ENCODE assay signal across 24 cellular contexts in the genomic region with DNA sequence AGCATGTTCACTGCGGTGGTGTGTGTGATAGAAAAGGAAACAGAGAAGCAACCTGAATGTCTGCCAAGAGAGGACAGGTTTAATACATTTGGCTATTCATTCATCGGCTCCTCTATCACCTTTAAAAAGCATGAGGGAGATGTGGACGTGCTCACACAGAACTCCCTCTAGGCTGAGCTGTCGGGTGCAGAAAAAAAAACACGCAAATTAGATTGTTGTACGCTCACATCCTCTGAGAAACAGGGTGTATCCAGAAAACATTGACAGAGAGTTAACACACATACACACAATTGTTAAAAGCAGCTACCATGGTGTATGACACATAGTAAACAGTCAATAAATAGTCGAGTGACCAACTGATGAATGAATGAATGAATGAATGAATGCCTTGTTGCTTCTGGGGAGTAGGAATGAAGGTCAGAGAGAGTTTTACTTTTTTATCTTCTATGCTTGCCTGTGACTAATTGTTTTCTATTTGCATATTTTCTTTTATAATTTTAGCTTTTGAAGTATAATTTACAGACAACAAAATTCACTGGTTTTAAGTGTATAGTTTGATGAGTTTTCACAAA. TPM values are rescaled to one million over a fixed set of nuclear protein-coding genes. Genes with fewer than 3 reads are reported as not detected.
A peak's percentile ranks its signal among the peaks of the same experiment; 100 is the strongest.
DNase-seq lines count a peak whose midpoint lies in the region; ATAC-seq, FAIRE-seq and TF ChIP-seq lines count a peak whose summit lies in the region.
"Had no signal": no experiment of that assay in that cellular context is flagged by ENCODE, and none has a peak within 500 bp of the region (broad histone marks: within the 10 kb centered on the region; RNA-seq: fewer than 3 reads in every experiment).

No MANE protein-coding gene starts in this region.

- H3K4me1 Mint-ChIP-seq in activated CD4-positive, alpha-beta memory T cell treated with anti-CD3 and anti-CD28 coated beads, Interleukin-2, amount 10 ng/mL, durations not matched to agents 7 days and 5 days = no peaks in the 10 kb centered on the region
- H3K4me1 Mint-ChIP-seq: T-cell had no signal

- TF ChIP-seq CTCF in HepG2 (CRISPR knock-in tag; IDR thresholded peaks at IDR 0.05) = no peak
- TF ChIP-seq CTCF in right lobe of liver (IDR thresholded peaks at IDR 0.05) = no peak
- TF ChIP-seq CTCF in WERI-Rb-1 (IDR thresholded peaks at IDR 0.05; ENCODE audit: low read depth, low read length) = no peak
- TF ChIP-seq CTCF in prostate gland (IDR thresholded peaks at IDR 0.05) = no peak
- no peak for TF ChIP-seq CTCF in OCI-LY7 (conservative IDR thresholded peaks at IDR 0.05; ENCODE audit: low read length)

- no peak for FAIRE-seq in HepG2 (lab: Jason Lieb, UNC)
- FAIRE-seq: A549, H54, RCC 7860 had no signal

- H2AFZ ChIP-seq in HepG2 (ENCODE audit: low read length) (no peak overlapping the region), OCI-LY7 (ENCODE audit: low read length) (no peak overlapping the region)

- H3K4me2 ChIP-seq in HepG2 (ENCODE audit: low read depth, low read length) (no peak overlapping the region), OCI-LY7 (ENCODE audit: low read length) (no peak overlapping the region)
- H3K4me2 ChIP-seq: A549; BLaER1 treated with 17β-estradiol and CSF1 and Interleukin-3, amounts not matched to agents 10 nM and 100 nM had no signal

- H3K36me3 ChIP-seq in HepG2 (replicated peaks in 1 of 2; ENCODE audit: control insufficient read depth in 1 of 2, insufficient read depth in 2 of 2, low read length in 2 of 2) = no peaks in the 10 kb centered on the region
- H3K36me3 ChIP-seq in right lobe of liver = no peaks in the 10 kb centered on the region
- no peaks in the 10 kb centered on the region for H3K36me3 ChIP-seq in WERI-Rb-1
- H3K36me3 ChIP-seq in prostate gland = no peaks in the 10 kb centered on the region
- no peaks in the 10 kb centered on the region for H3K36me3 ChIP-seq in OCI-LY7 (ENCODE audit: insufficient read depth, low read length)
- H3K36me3 ChIP-seq: BLaER1 treated with 17β-estradiol and CSF1 and Interleukin-3, amounts not matched to agents 10 nM and 100 nM had no signal

- H3K79me2 ChIP-seq in HepG2 (ENCODE audit: insufficient read depth, low read length) (no peaks in the 10 kb centered on the region), OCI-LY7 (ENCODE audit: insufficient read depth, low read depth, low read length) (no peaks in the 10 kb centered on the region)

- H3K27me3 Mint-ChIP-seq in activated CD4-positive, alpha-beta memory T cell treated with anti-CD3 and anti-CD28 coated beads, Interleukin-2, amount 10 ng/mL, durations not matched to agents 7 days and 5 days = peaks cover 14% of the 10 kb centered on the region

- H3K4me3 Mint-ChIP-seq in activated CD4-positive, alpha-beta memory T cell treated with anti-CD3 and anti-CD28 coated beads, Interleukin-2, amount 10 ng/mL, durations not matched to agents 7 days and 5 days = no peak overlapping the region
- H3K4me3 Mint-ChIP-seq: CD4-positive, alpha-beta T cell; T-cell had no signal

- H3K4me3 ChIP-seq in HepG2 (replicated peaks in 1 of 3; ENCODE audit: insufficient read depth in 1 of 3, low read depth in 2 of 3, low read length in 3 of 3) (no peak overlapping the region), right lobe of liver (no peak overlapping the region), WERI-Rb-1 (ENCODE audit: low read depth, low read length) (no peak overlapping the region), prostate gland (no peak overlapping the region), OCI-LY7 (ENCODE audit: low read depth, low read length, poor library complexity, severe bottlenecking) (no peak overlapping the region)
- H3K4me3 ChIP-seq: A549; BLaER1 treated with 17β-estradiol and CSF1 and Interleukin-3, amounts not matched to agents 10 nM and 100 nM had no signal

- POLR2A ChIA-PET in HepG2 (lab: Yijun Ruan, JAX) = interaction anchor here (1.4 kb wide), 1 partner anchor 13 kb away, joined by 3 read pairs; no protein-coding TSS in a partner anchor
- POLR2A ChIA-PET in activated CD4-positive, alpha-beta memory T cell treated with anti-CD3 and anti-CD28 coated beads, Interleukin-2, amount 10 ng/mL, durations not matched to agents 7 days and 5 days (lab: Charles Lee) = no interaction called here
- POLR2A ChIA-PET in OCI-LY7 (lab: Charles Lee) = no interaction called here

- H3K4me1 ChIP-seq in HepG2 (ENCODE audit: insufficient read depth, low read length) (peaks cover 25% of the 10 kb centered on the region), right lobe of liver (no peaks in the 10 kb centered on the region), prostate gland (replicated peaks) (peaks cover 2% of the 10 kb centered on the region), OCI-LY7 (ENCODE audit: insufficient read depth, low read length, poor library complexity, severe bottlenecking) (no peaks in the 10 kb centered on the region)

- BruUV-seq in HepG2 (replicated peaks; lab: Mats Ljungman, UMichigan) (no TSS peak), OCI-LY7 (replicated peaks; lab: Mats Ljungman, UMichigan) (no TSS peak)

- H3K36me3 Mint-ChIP-seq in activated CD4-positive, alpha-beta memory T cell treated with anti-CD3 and anti-CD28 coated beads, Interleukin-2, amount 10 ng/mL, durations not matched to agents 7 days and 5 days (ENCODE audit: low read depth) = no peaks in the 10 kb centered on the region
- H3K36me3 Mint-ChIP-seq: T-cell had no signal

- no peak overlapping the region for H3K9ac ChIP-seq in HepG2 (ENCODE audit: insufficient read depth, low read depth, low read length)
- H3K9ac ChIP-seq: BLaER1 treated with 17β-estradiol and CSF1 and Interleukin-3, amounts not matched to agents 10 nM and 100 nM had no signal

- H3K27me3 ChIP-seq in HepG2 (ENCODE audit: control insufficient read depth in 1 of 2, insufficient read depth in 2 of 2, low read length in 2 of 2) (peaks cover 0 to 8% of the 10 kb centered on the region in 2 experiments; a peak in 1 of 5 replicates), right lobe of liver (no peaks in the 10 kb centered on the region), WERI-Rb-1 (ENCODE audit: insufficient read depth, low read depth, severe bottlenecking) (no peaks in the 10 kb centered on the region), prostate gland (replicated peaks; ENCODE audit: insufficient read depth) (no peaks in the 10 kb centered on the region)
- H3K27me3 ChIP-seq: BLaER1 treated with 17β-estradiol and CSF1 and Interleukin-3, amounts not matched to agents 10 nM and 100 nM had no signal

- no peak for TF ChIP-seq RAD21 in HepG2 (CRISPR knock-in tag; IDR thresholded peaks at IDR 0.05)

- CTCF ChIA-PET in HepG2 (lab: Yijun Ruan, JAX; ENCODE audit: low intra/inter-chr PET ratio, low total read pairs) (no interaction called here), OCI-LY7 (lab: Charles Lee; ENCODE audit: unreplicated experiment) (no interaction called here)
- CTCF ChIA-PET in activated CD4-positive, alpha-beta memory T cell treated with anti-CD3 and anti-CD28 coated beads, Interleukin-2, amount 10 ng/mL, durations not matched to agents 7 days and 5 days (lab: Charles Lee) = no interaction called here

- H3K9me3 Mint-ChIP-seq in activated CD4-positive, alpha-beta memory T cell treated with anti-CD3 and anti-CD28 coated beads, Interleukin-2, amount 10 ng/mL, durations not matched to agents 7 days and 5 days = no peaks in the 10 kb centered on the region
- H3K9me3 Mint-ChIP-seq: T-cell had no signal

- DNase-seq in HepG2 (ENCODE audit: low spot score) = no peak
- no peak for DNase-seq in right lobe of liver
- DNase-seq in WERI-Rb-1 = no peak
- peak; percentile 33 for DNase-seq in prostate gland (ENCODE audit: low spot score)
- no peak for DNase-seq in activated CD4-positive, alpha-beta memory T cell treated with anti-CD3 and anti-CD28 coated beads, Interleukin-2, amount 10 ng/mL, durations not matched to agents 7 days and 5 days
- DNase-seq in OCI-LY7 (ENCODE audit: low spot score) = no peak
- DNase-seq: AML-193; CD4-positive, alpha-beta T cell; DMS79 treated with DMSO at 0.1 percent for 48 hours; GF-D8; KBM-7; NCI-H1105 treated with DMSO at 0.1 percent for 48 hours; NCI-H146; NCI-H2029; NCI-H2227 treated with DMSO at 0.1 percent for 48 hours; NCI-H526 treated with DMSO at 0.1 percent for 48 hours; OCI-M1; T-cell had no signal

- H3K27ac ChIP-seq in HepG2 (ENCODE audit: extremely low read length, insufficient read depth, low read length) (no peak overlapping the region), right lobe of liver (no peak overlapping the region), WERI-Rb-1 (peak overlapping the region; percentile 88), prostate gland (no peak overlapping the region), OCI-LY7 (ENCODE audit: low read depth, low read length, poor library complexity, severe bottlenecking) (no peak overlapping the region)
- H3K27ac ChIP-seq: A549; BLaER1 treated with 17β-estradiol and CSF1 and Interleukin-3, amounts not matched to agents 10 nM and 100 nM had no signal

- ATAC-seq in HepG2 (no peak), right lobe of liver (no peak), esophagus mucosa (peak; percentile 60), GM18907 (IDR thresholded peaks at IDR 0.05; ENCODE audit: unreplicated experiment) (no peak)
- ATAC-seq: A549, T-cell had no signal

- no peak for TF ChIP-seq EP300 in HepG2 (IDR thresholded peaks at IDR 0.05; ENCODE audit: low read depth in 2 of 2, low read length in 2 of 2)
- TF ChIP-seq EP300 in HepG2 (CRISPR knock-in tag; IDR thresholded peaks at IDR 0.05; ENCODE audit: borderline replicate concordance) = no peak

- in situ Hi-C loops in HepG2 (cut with HindIII; ENCODE audit: extremely low pct_ligation_motif_present, low pct_unique_long_range_greater_than_20kb) = no loop called here

- TF ChIP-seq POLR2A in HepG2 (IDR thresholded peaks at IDR 0.05; ENCODE audit: insufficient read depth in 1 of 2, low read depth in 2 of 2, low read length in 2 of 2) = no peak
- TF ChIP-seq POLR2A in right lobe of liver (IDR thresholded peaks at IDR 0.05) = no peak
- no peak for TF ChIP-seq POLR2A in prostate gland (IDR thresholded peaks at IDR 0.05)

- no peak overlapping the region for H3K27ac Mint-ChIP-seq in activated CD4-positive, alpha-beta memory T cell treated with anti-CD3 and anti-CD28 coated beads, Interleukin-2, amount 10 ng/mL, durations not matched to agents 7 days and 5 days
- H3K27ac Mint-ChIP-seq: CD4-positive, alpha-beta T cell; T-cell had no signal

- H4K20me1 ChIP-seq in HepG2 (ENCODE audit: insufficient read depth, low read length) (no peaks in the 10 kb centered on the region), OCI-LY7 (ENCODE audit: insufficient read depth, low read length) (no peaks in the 10 kb centered on the region)
- H4K20me1 ChIP-seq: BLaER1 treated with 17β-estradiol and CSF1 and Interleukin-3, amounts not matched to agents 10 nM and 100 nM had no signal

- WGBS in HepG2 (ENCODE audit: low lambda C conversion rate) = 11% methylated on average over 7 of the region's 7 CpGs
- 66% methylated on average over 7 of the region's 7 CpGs for WGBS in right lobe of liver (ENCODE audit: insufficient coverage, low coverage, low lambda C conversion rate, missing lambda C conversion rate)
- WGBS in prostate gland = 24% methylated on average over 7 of the region's 7 CpGs

- no peaks in the 10 kb centered on the region for H3K9me2 ChIP-seq in OCI-LY7 (ENCODE audit: insufficient read depth, low read length)

- intact Hi-C loops in HepG2 (cut with micrococcal nuclease; ENCODE audit: unreplicated experiment) (no loop called here), right lobe of liver (cut with DNase I) (no loop called here), prostate gland (cut with DNase I) (no loop called here), OCI-LY7 (cut with micrococcal nuclease; ENCODE audit: unreplicated experiment) (no loop called here)

- H3K9me3 ChIP-seq in HepG2 (ENCODE audit: low read length) = no peaks in the 10 kb centered on the region
- no peaks in the 10 kb centered on the region for H3K9me3 ChIP-seq in right lobe of liver
- no peaks in the 10 kb centered on the region for H3K9me3 ChIP-seq in WERI-Rb-1 (ENCODE audit: severe bottlenecking)
- no peaks in the 10 kb centered on the region for H3K9me3 ChIP-seq in prostate gland
- H3K9me3 ChIP-seq in OCI-LY7 (ENCODE audit: low read length) = no peaks in the 10 kb centered on the region
- H3K9me3 ChIP-seq: A549; BLaER1 treated with 17β-estradiol and CSF1 and Interleukin-3, amounts not matched to agents 10 nM and 100 nM had no signal

RNA-seq across cellular contexts. Expression of gene FAM222A, which starts 19.9 kb away (rescaled TPM):
- total RNA-seq in HepG2 (2016; rRNA removed; fragmentation: Illumina TruSeq; extraction: Trizol) (7.2 and 9.6 TPM in 2 replicates), right lobe of liver (1 to 10 TPM in 5 of 6 experiments, under 1 TPM in 1; 0.34 to 4.3 (median 1.2) TPM), esophagus mucosa (5.4 TPM), prostate gland (10 to 100 TPM in 1 of 2 donors, 1 to 10 TPM in 1; 2.0 to 52.3 TPM), OCI-LY7 (2022) (1.8 and 2.4 TPM in 2 replicates)
- 1.9 and 2.5 TPM in 2 replicates for total RNA-seq in HepG2 (2016; cell fraction: cytosol; rRNA removed; fragmentation: Illumina TruSeq; extraction: Trizol; ENCODE audit: low read depth)
- total RNA-seq in HepG2 (2016; cell fraction: insoluble cytoplasmic fraction; rRNA removed; fragmentation: Illumina TruSeq; extraction: Trizol) = 5.6 and 8.3 TPM in 2 replicates
- total RNA-seq in HepG2 (2016; cell fraction: membrane; rRNA removed; fragmentation: Illumina TruSeq; extraction: Trizol) = 7.5 TPM in 2 replicates
- 7.0 and 7.5 TPM in 2 replicates for total RNA-seq in HepG2 (2016; cell fraction: nucleus; rRNA removed; fragmentation: Illumina TruSeq; extraction: Trizol)
- 2.7 and 3.7 TPM in 2 replicates for polyA plus RNA-seq in HepG2 (2011; rRNA removed)
- polyA plus RNA-seq in HepG2 (2011; cell fraction: cytosol; rRNA removed) = 2.0 and 3.0 TPM in 2 replicates
- polyA plus RNA-seq in HepG2 (2011; cell fraction: nucleus; rRNA removed) = 3.8 and 4.7 TPM in 2 replicates
- 2.5 and 2.9 TPM in 2 replicates for polyA plus RNA-seq in HepG2 (2012)
- 2.5 and 2.6 TPM in 2 replicates for polyA plus RNA-seq in HepG2 (2016; cell fraction: cytosol; fragmentation: Illumina TruSeq; extraction: Trizol; ENCODE audit: low read depth)
- polyA plus RNA-seq in HepG2 (2016; cell fraction: insoluble cytoplasmic fraction; fragmentation: Illumina TruSeq; extraction: Trizol; ENCODE audit: low read depth) = 9.4 and 11.8 TPM in 2 replicates
- polyA plus RNA-seq in HepG2 (2016; cell fraction: membrane; fragmentation: Illumina TruSeq; extraction: Trizol; ENCODE audit: low read depth) = 8.4 and 9.5 TPM in 2 replicates
- 9.3 and 9.9 TPM in 2 replicates for polyA plus RNA-seq in HepG2 (2016; cell fraction: nucleus; fragmentation: Illumina TruSeq; extraction: Trizol; ENCODE audit: insufficient read depth, low read depth)
- polyA minus RNA-seq in HepG2 (2011; rRNA and poly(A)+ RNA removed; ENCODE audit: low replicate concordance) = 2.9 and 8.9 TPM in 2 replicates
- polyA minus RNA-seq in HepG2 (2011; cell fraction: cytosol; rRNA and poly(A)+ RNA removed) = 3.6 and 4.0 TPM in 2 replicates
- polyA minus RNA-seq in HepG2 (2011; cell fraction: nucleus; rRNA and poly(A)+ RNA removed) = 7.9 and 8.2 TPM in 2 replicates
- total RNA-seq in activated CD4-positive, alpha-beta memory T cell treated with anti-CD3 and anti-CD28 coated beads, Interleukin-2, amount 10 ng/mL, durations not matched to agents 7 days and 5 days = under 1 TPM; 0.28 to 0.43 TPM
- total RNA-seq in OCI-LY7 (2014; rRNA removed; shearing (Covaris generic)) = 0.33 and 0.98 TPM in 2 replicates
